Comparison of ENCODE assay signal across 1 cellular context in genomic region chr6:56359201-56359899, GRCh38.
TF ChIP-seq lines count a peak whose summit lies in the region.

No MANE protein-coding gene starts in this region.

TF ChIP-seq in SK-N-SH, 30 proteins besides CTCF, POLR2A, EP300 and RAD21 (continued from another document):
- no peak for TF ChIP-seq ZBTB33 (IDR thresholded peaks at IDR 0.05; ENCODE audit: borderline replicate concordance, low read depth)
- peak; percentile 61 for TF ChIP-seq NFIC (IDR thresholded peaks at IDR 0.05; ENCODE audit: borderline replicate concordance)
- TF ChIP-seq SIN3A (IDR thresholded peaks at IDR 0.05; ENCODE audit: borderline replicate concordance, low read depth, low read length) = no peak
- TF ChIP-seq YY1 (IDR thresholded peaks at IDR 0.05; ENCODE audit: low read depth) = no peak
- no peak for TF ChIP-seq EZH2phosphoT487 (IDR thresholded peaks at IDR 0.05; ENCODE audit: borderline replicate concordance, low read depth)
- peak; percentile 88 for TF ChIP-seq SMC3 (IDR thresholded peaks at IDR 0.05; ENCODE audit: low read depth, low read length)
- TF ChIP-seq FOXM1 (IDR thresholded peaks at IDR 0.05; ENCODE audit: low read depth) = peak; percentile 90
- TF ChIP-seq MAX (IDR thresholded peaks at IDR 0.05; ENCODE audit: low read depth) = no peak
- no peak for TF ChIP-seq USF1 (IDR thresholded peaks at IDR 0.05; ENCODE audit: borderline replicate concordance, low read depth)
- TF ChIP-seq RXRA (IDR thresholded peaks at IDR 0.05; ENCODE audit: borderline replicate concordance, low read depth) = no peak
- TF ChIP-seq RFX5 (IDR thresholded peaks at IDR 0.05; ENCODE audit: low read length) = no peak
